In the genomic region with DNA sequence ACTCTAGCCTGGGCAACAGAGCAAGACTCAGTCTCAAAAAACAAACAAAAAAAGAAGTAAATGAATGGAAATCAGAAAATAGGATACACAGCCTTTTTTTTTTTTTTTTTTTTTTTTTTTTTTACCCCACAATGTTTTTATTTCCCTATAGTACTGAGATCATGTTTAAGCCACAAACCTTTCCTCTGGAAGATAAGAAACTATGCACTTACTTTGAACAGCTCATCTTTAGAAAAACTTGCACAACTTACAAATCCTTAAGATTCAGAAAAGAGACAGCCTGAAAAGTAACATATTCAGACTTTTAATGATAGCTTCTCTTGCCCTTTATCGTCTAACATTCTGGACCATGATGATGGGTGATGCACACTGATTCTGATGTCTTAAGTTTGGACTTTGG, we compare ENCODE assay signal across 12 cellular contexts.
DNase-seq lines count a peak whose midpoint lies in the region; ATAC-seq and TF ChIP-seq lines count a peak whose summit lies in the region.
"Had no signal": no experiment of that assay in that cellular context is flagged by ENCODE, and none has a peak within 500 bp of the region (broad histone marks: within the 10 kb centered on the region; RNA-seq: fewer than 3 reads in every experiment).

No MANE protein-coding gene starts in this region.

- H3K27ac Mint-ChIP-seq in natural killer cell, result peak overlapping the region; percentile 37 to 58
- peak overlapping the region in 1 of 2 donors; percentile 12 for H3K27ac Mint-ChIP-seq in natural killer cell treated with Interleukin-12 subunit alpha and Interleukin-12 subunit beta and Interleukin-15 and Interleukin-18, amount 100 ng/mL, for 72 hours

- no peaks in the 10 kb centered on the region for H3K9me2 ChIP-seq in hepatocyte (replicated peaks; ENCODE audit: insufficient read depth)

- H3K9me3 ChIP-seq in adrenal gland (replicated peaks in 1 of 3) (no peaks in the 10 kb centered on the region), hepatocyte (ENCODE audit: low read depth) (no peaks in the 10 kb centered on the region)

- H3K27ac ChIP-seq in adrenal gland, result peak overlapping the region in 4 of 5 donors; percentile 29 to 53 (median 50)
- H3K27ac ChIP-seq in hepatocyte, result peak overlapping the region; percentile 80

- H3K27me3 ChIP-seq in adrenal gland (no peaks in the 10 kb centered on the region), hepatocyte (no peaks in the 10 kb centered on the region)

- DNase-seq in natural killer cell, result no peak
- no peak for DNase-seq in natural killer cell treated with Interleukin-12 subunit alpha and Interleukin-12 subunit beta and Interleukin-15 and Interleukin-18, amount 100 ng/mL, for 72 hours (ENCODE audit: low spot score)
- no peak for DNase-seq in adrenal gland
- DNase-seq in hepatocyte (ENCODE audit: low spot score), result no peak
- DNase-seq in LoVo (ENCODE audit: low spot score), result no peak
- DNase-seq in NCI-H69 (lab: John Stamatoyannopoulos, UW), result no peak
- no peak for DNase-seq in OCI-M2 (lab: John Stamatoyannopoulos, UW; ENCODE audit: unreplicated experiment)
- DNase-seq: GOT3, NCI-H2171 treated with DMSO at 0.1 percent for 48 hours, RPMI8226 had no signal

- 58 to 72% (median 67%) methylated on average over 1 of the region's 1 CpG for WGBS in adrenal gland, 4 donors
- 69% methylated on average over 1 of the region's 1 CpG for WGBS in hepatocyte (ENCODE audit: low lambda C conversion rate, missing lambda C conversion rate)

- H3K9me3 Mint-ChIP-seq in natural killer cell, result no peaks in the 10 kb centered on the region
- no peaks in the 10 kb centered on the region for H3K9me3 Mint-ChIP-seq in natural killer cell treated with Interleukin-12 subunit alpha and Interleukin-12 subunit beta and Interleukin-15 and Interleukin-18, amount 100 ng/mL, for 72 hours

- H3K4me3 ChIP-seq in adrenal gland, result no peak overlapping the region
- H3K4me3 ChIP-seq in hepatocyte, result no peak overlapping the region
- H3K4me3 ChIP-seq: K562 had no signal

- intact Hi-C loops in natural killer cell (cut with micrococcal nuclease) (no loop called here), adrenal gland (cut with DNase I) (no loop called here)

- peak overlapping the region; percentile 26 for H3K4me2 ChIP-seq in hepatocyte

- H4K20me1 ChIP-seq in hepatocyte (ENCODE audit: insufficient read depth, poor library complexity, severe bottlenecking), result peaks cover 8% of the 10 kb centered on the region

- no peak overlapping the region for H2AFZ ChIP-seq in hepatocyte

- peaks cover 64% of the 10 kb centered on the region for H3K79me2 ChIP-seq in hepatocyte

- peaks cover 28 to 47% of the 10 kb centered on the region in 2 donors for H3K4me1 Mint-ChIP-seq in natural killer cell
- peaks cover 30 to 32% of the 10 kb centered on the region in 2 donors for H3K4me1 Mint-ChIP-seq in natural killer cell treated with Interleukin-12 subunit alpha and Interleukin-12 subunit beta and Interleukin-15 and Interleukin-18, amount 100 ng/mL, for 72 hours (ENCODE audit: low read depth in 2 of 2)

- TF ChIP-seq CTCF in natural killer cell (IDR thresholded peaks at IDR 0.05) (no peak), adrenal gland (IDR thresholded peaks at IDR 0.05) (no peak), hepatocyte (IDR thresholded peaks at IDR 0.05; ENCODE audit: poor library complexity) (no peak)

- ATAC-seq in natural killer cell, result no peak
- no peak for ATAC-seq in natural killer cell treated with Interleukin-12 subunit alpha and Interleukin-12 subunit beta and Interleukin-15 and Interleukin-18, amount 100 ng/mL, for 72 hours
- ATAC-seq in HG03039 (IDR thresholded peaks at IDR 0.05; ENCODE audit: unreplicated experiment), result no peak
- ATAC-seq: K562 had no signal

- H3K27me3 Mint-ChIP-seq in natural killer cell (ENCODE audit: low read depth in 2 of 2), result no peaks in the 10 kb centered on the region
- no peaks in the 10 kb centered on the region for H3K27me3 Mint-ChIP-seq in natural killer cell treated with Interleukin-12 subunit alpha and Interleukin-12 subunit beta and Interleukin-15 and Interleukin-18, amount 100 ng/mL, for 72 hours

- TF ChIP-seq POLR2A in adrenal gland (IDR thresholded peaks at IDR 0.05), result no peak

- no peaks in the 10 kb centered on the region for H3K36me3 Mint-ChIP-seq in natural killer cell
- H3K36me3 Mint-ChIP-seq in natural killer cell treated with Interleukin-12 subunit alpha and Interleukin-12 subunit beta and Interleukin-15 and Interleukin-18, amount 100 ng/mL, for 72 hours, result no peaks in the 10 kb centered on the region

- H3K36me3 ChIP-seq in adrenal gland (replicated peaks in 1 of 2) (peaks cover 0 to 10% of the 10 kb centered on the region in 2 donors), hepatocyte (replicated peaks; ENCODE audit: insufficient read depth, low read depth) (no peaks in the 10 kb centered on the region)

- H3K4me3 Mint-ChIP-seq in natural killer cell, result no peak overlapping the region
- H3K4me3 Mint-ChIP-seq in natural killer cell treated with Interleukin-12 subunit alpha and Interleukin-12 subunit beta and Interleukin-15 and Interleukin-18, amount 100 ng/mL, for 72 hours, result no peak overlapping the region

- peaks cover 3 to 15% of the 10 kb centered on the region in 2 donors for H3K4me1 ChIP-seq in adrenal gland (replicated peaks in 1 of 2)
- peaks cover 33% of the 10 kb centered on the region for H3K4me1 ChIP-seq in hepatocyte (ENCODE audit: insufficient read depth)
